8 cellular contexts compared by ENCODE assay signal in the genomic region with DNA sequence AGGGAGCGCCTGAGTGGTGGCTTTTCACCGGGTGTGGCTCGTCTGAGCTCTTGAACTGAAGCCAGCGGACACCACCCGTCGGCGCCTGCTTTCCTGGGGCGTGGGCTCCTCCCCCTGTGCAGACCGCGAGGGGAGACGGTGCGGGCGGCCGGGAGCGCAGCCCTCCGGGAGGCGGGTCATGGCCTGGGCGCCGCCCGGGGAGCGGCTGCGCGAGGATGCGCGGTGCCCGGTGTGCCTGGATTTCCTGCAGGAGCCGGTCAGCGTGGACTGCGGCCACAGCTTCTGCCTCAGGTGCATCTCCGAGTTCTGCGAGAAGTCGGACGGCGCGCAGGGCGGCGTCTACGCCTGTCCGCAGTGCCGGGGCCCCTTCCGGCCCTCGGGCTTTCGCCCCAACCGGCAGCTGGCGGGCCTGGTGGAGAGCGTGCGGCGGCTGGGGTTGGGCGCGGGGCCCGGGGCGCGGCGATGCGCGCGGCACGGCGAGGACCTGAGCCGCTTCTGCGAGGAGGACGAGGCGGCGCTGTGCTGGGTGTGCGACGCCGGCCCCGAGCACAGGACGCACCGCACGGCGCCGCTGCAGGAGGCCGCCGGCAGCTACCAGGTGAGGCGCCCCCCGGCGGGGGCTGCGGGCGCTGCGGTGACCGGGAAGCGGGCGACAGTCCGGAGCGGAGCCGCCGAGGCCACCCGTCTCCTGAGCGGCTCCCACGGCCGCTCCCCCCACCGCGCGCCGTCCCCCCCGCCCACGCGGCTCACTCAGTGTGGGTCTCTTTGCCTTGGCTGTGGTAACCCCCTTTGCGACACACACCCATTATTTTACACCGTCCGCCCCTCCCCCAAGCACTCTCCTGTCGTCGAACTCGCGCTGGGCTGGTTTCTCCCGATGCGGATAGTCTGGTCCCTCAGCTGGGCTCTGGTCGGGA. TPM values are rescaled to one million over a fixed set of nuclear protein-coding genes. Genes with fewer than 3 reads are reported as not detected.
DNase-seq lines count a peak whose midpoint lies in the region; ATAC-seq and TF ChIP-seq lines count a peak whose summit lies in the region.

TRIM58 (plus strand) TSS at position 119 of the 917 bp plus-strand sequence; CDS start at position 179, 60 bp downstream.

- peak within 1 kb of the TSS; percentile 82 for H3K27ac Mint-ChIP-seq in activated CD4-positive, alpha-beta T cell treated with anti-CD3 and anti-CD28 coated beads, Interleukin-2, amount 10 ng/mL, durations not matched to agents 7 days and 5 days
- peak within 1 kb of the TSS; percentile 91 for H3K27ac Mint-ChIP-seq in glutamatergic neuron (ENCODE audit: unreplicated experiment)

- peak within 1 kb of the TSS; percentile 77 for H3K4me3 Mint-ChIP-seq in activated CD4-positive, alpha-beta T cell treated with anti-CD3 and anti-CD28 coated beads, Interleukin-2, amount 10 ng/mL, durations not matched to agents 7 days and 5 days
- H3K4me3 Mint-ChIP-seq in glutamatergic neuron (ENCODE audit: unreplicated experiment): peak within 1 kb of the TSS; percentile 93

- peak; percentile 38 for DNase-seq in activated CD4-positive, alpha-beta T cell treated with anti-CD3 and anti-CD28 coated beads, Interleukin-2, amount 10 ng/mL, durations not matched to agents 7 days and 5 days
- DNase-seq in glutamatergic neuron (peak; percentile 88), retinal pigment epithelial cell (ENCODE audit: low read depth) (no peak), NCI-H345 (lab: John Stamatoyannopoulos, UW) (no peak), NCI-H345 treated with DMSO at 0.1 percent for 48 hours (lab: John Stamatoyannopoulos, UW; ENCODE audit: unreplicated experiment) (no peak), ecto neural progenitor cell (ENCODE audit: low spot score) (no peak)

- peak; percentile 50 for ATAC-seq in GM18861 (IDR thresholded peaks at IDR 0.05; ENCODE audit: unreplicated experiment)
- ATAC-seq in HG03354 (IDR thresholded peaks at IDR 0.05; ENCODE audit: poor library complexity, severe bottlenecking, unreplicated experiment): peak; percentile 77

- peaks cover 24% of the 10 kb centered on the region for H3K27me3 Mint-ChIP-seq in activated CD4-positive, alpha-beta T cell treated with anti-CD3 and anti-CD28 coated beads, Interleukin-2, amount 10 ng/mL, durations not matched to agents 7 days and 5 days
- peaks cover 7% of the 10 kb centered on the region for H3K27me3 Mint-ChIP-seq in glutamatergic neuron (ENCODE audit: unreplicated experiment)

- CTCF ChIA-PET in activated CD4-positive, alpha-beta T cell treated with anti-CD3 and anti-CD28 coated beads, Interleukin-2, amount 10 ng/mL, durations not matched to agents 7 days and 5 days (lab: Charles Lee): interaction anchor here (0.6 kb wide), 1 partner anchor 507 kb away, joined by 3 read pairs; no protein-coding TSS in a partner anchor

- POLR2A ChIA-PET in activated CD4-positive, alpha-beta T cell treated with anti-CD3 and anti-CD28 coated beads, Interleukin-2, amount 10 ng/mL, durations not matched to agents 7 days and 5 days (lab: Charles Lee): interaction anchor here (0.5 kb wide), 1 partner anchor 48 kb away, joined by 3 read pairs; no protein-coding TSS in a partner anchor

- peaks cover 10% of the 10 kb centered on the region for H3K4me1 Mint-ChIP-seq in activated CD4-positive, alpha-beta T cell treated with anti-CD3 and anti-CD28 coated beads, Interleukin-2, amount 10 ng/mL, durations not matched to agents 7 days and 5 days
- H3K4me1 Mint-ChIP-seq in glutamatergic neuron (ENCODE audit: low read depth, unreplicated experiment): peaks cover 3% of the 10 kb centered on the region

- H3K4me3 ChIP-seq in retinal pigment epithelial cell (ENCODE audit: low read length): peak within 1 kb of the TSS; percentile 60

- TF ChIP-seq CTCF in glutamatergic neuron (IDR thresholded peaks at IDR 0.05; ENCODE audit: partially characterized antibody, unreplicated experiment): peak; percentile 77
- peak; percentile 45 for TF ChIP-seq CTCF in retinal pigment epithelial cell (conservative IDR thresholded peaks at IDR 0.05; ENCODE audit: low read depth, low read length)

- no peaks in the 10 kb centered on the region for H3K36me3 Mint-ChIP-seq in activated CD4-positive, alpha-beta T cell treated with anti-CD3 and anti-CD28 coated beads, Interleukin-2, amount 10 ng/mL, durations not matched to agents 7 days and 5 days (ENCODE audit: low read depth)
- H3K36me3 Mint-ChIP-seq in glutamatergic neuron (ENCODE audit: unreplicated experiment): no peaks in the 10 kb centered on the region

- H3K9me3 Mint-ChIP-seq in activated CD4-positive, alpha-beta T cell treated with anti-CD3 and anti-CD28 coated beads, Interleukin-2, amount 10 ng/mL, durations not matched to agents 7 days and 5 days: no peaks in the 10 kb centered on the region
- H3K9me3 Mint-ChIP-seq in glutamatergic neuron (ENCODE audit: unreplicated experiment): peaks cover 10% of the 10 kb centered on the region

RNA-seq across cellular contexts. Expression of gene TRIM58, which starts in this region (rescaled TPM):
- total RNA-seq in activated CD4-positive, alpha-beta T cell treated with anti-CD3 and anti-CD28 coated beads, Interleukin-2, amount 10 ng/mL, durations not matched to agents 7 days and 5 days: under 1 TPM; 0.69 to 0.79 TPM
- total RNA-seq in glutamatergic neuron (ENCODE audit: unreplicated experiment): 5.2 TPM

Comparison
In these comparisons a context has a peak if more than half of its experiments do, and no peak if none do; other contexts are left out.
1. Peak in DNase-seq in activated CD4-positive, alpha-beta T cell treated with anti-CD3 and anti-CD28 coated beads, Interleukin-2, amount 10 ng/mL, durations not matched to agents 7 days and 5 days; RNA of the gene not detected or under 1 TPM.